Comparison of ENCODE assay signal across 24 cellular contexts in genomic region chr18:45090526-45091140, GRCh38.
"Had no signal": no experiment of that assay in that cellular context is flagged by ENCODE, and none has a peak within 500 bp of the region (broad histone marks: within the 10 kb centered on the region; RNA-seq: fewer than 3 reads in every experiment).

No MANE protein-coding gene starts in this region.

- H3K4me3 Mint-ChIP-seq: activated T-helper 1 cell treated with anti-CD3 and anti-CD28 coated beads, Interleukin-12 subunit alpha, Interleukin-12 subunit beta, Interleukin-2, Interleukin-4 antibody, amounts not matched to agents 30 ng/mL and 10 ng/mL and 1 ng/mL, durations not matched to agents 14 hours and 24 hours and 36 hours; naive thymus-derived CD4-positive, alpha-beta T cell; neural crest cell; T-helper 1 cell treated with Interleukin-12 subunit alpha and Interleukin-12 subunit beta and Interleukin-4 antibody, amounts not matched to agents 30 μg/mL and 1 μg/mL, for 36 hours; type B pancreatic cell had no signal

- H3K27ac Mint-ChIP-seq: activated T-helper 1 cell treated with anti-CD3 and anti-CD28 coated beads, Interleukin-12 subunit alpha, Interleukin-12 subunit beta, Interleukin-2, Interleukin-4 antibody, amounts not matched to agents 30 ng/mL and 10 ng/mL and 1 ng/mL, durations not matched to agents 14 hours and 24 hours and 36 hours; naive thymus-derived CD4-positive, alpha-beta T cell; T-helper 1 cell treated with Interleukin-12 subunit alpha and Interleukin-12 subunit beta and Interleukin-4 antibody, amounts not matched to agents 30 μg/mL and 1 μg/mL, for 36 hours; type B pancreatic cell had no signal

- DNase-seq: activated CD4-positive, alpha-beta T cell treated with anti-CD3 and anti-CD28 coated beads for 4 hours; activated CD4-positive, alpha-beta T cell treated with anti-CD3 and anti-CD28 coated beads, Interleukin-2, amount 50 U/mL, for 4 hours; activated CD8-positive, alpha-beta memory T cell treated with anti-CD3 and anti-CD28 coated beads, Interleukin-2, amount 50 U/mL, for 4 hours; activated gamma-delta T cell; activated naive CD4-positive, alpha-beta T cell treated with anti-CD3 and anti-CD28 coated beads, Interleukin-2, amount 50 U/mL, for 16 hours; activated T-cell treated with anti-CD3 and anti-CD28 coated beads, Interleukin-2, amount 50 U/mL, for 1 hour; amniotic stem cell; brain microvascular endothelial cell; glutamatergic neuron; kidney; midbrain; naive thymus-derived CD4-positive, alpha-beta T cell; nucleus accumbens; pancreas; right cardiac atrium; spleen; stimulated activated naive CD8-positive, alpha-beta T cell treated with anti-CD3 and anti-CD28 coated beads, Interleukin-15, Interleukin-2, amounts not matched to agents 100 U/mL and 50 U/mL, for 24 hours; SW 1271; T-helper 9 cell; uterus had no signal

- ATAC-seq: naive thymus-derived CD4-positive, alpha-beta T cell; pancreas; right cardiac atrium; stimulated activated naive CD8-positive, alpha-beta T cell treated with anti-CD3 and anti-CD28 coated beads, Interleukin-15, Interleukin-2, amounts not matched to agents 100 U/mL and 50 U/mL, for 24 hours had no signal

- H3K36me3 Mint-ChIP-seq: naive thymus-derived CD4-positive, alpha-beta T cell; type B pancreatic cell had no signal

- H3K9me3 Mint-ChIP-seq: activated T-helper 1 cell treated with anti-CD3 and anti-CD28 coated beads, Interleukin-12 subunit alpha, Interleukin-12 subunit beta, Interleukin-2, Interleukin-4 antibody, amounts not matched to agents 30 ng/mL and 10 ng/mL and 1 ng/mL, durations not matched to agents 14 hours and 24 hours and 36 hours; T-helper 1 cell treated with Interleukin-12 subunit alpha and Interleukin-12 subunit beta and Interleukin-4 antibody, amounts not matched to agents 30 μg/mL and 1 μg/mL, for 36 hours; type B pancreatic cell had no signal

- H3K4me1 Mint-ChIP-seq: neural crest cell had no signal
